ENCODE assay signal across 8 cellular contexts in the genomic region with DNA sequence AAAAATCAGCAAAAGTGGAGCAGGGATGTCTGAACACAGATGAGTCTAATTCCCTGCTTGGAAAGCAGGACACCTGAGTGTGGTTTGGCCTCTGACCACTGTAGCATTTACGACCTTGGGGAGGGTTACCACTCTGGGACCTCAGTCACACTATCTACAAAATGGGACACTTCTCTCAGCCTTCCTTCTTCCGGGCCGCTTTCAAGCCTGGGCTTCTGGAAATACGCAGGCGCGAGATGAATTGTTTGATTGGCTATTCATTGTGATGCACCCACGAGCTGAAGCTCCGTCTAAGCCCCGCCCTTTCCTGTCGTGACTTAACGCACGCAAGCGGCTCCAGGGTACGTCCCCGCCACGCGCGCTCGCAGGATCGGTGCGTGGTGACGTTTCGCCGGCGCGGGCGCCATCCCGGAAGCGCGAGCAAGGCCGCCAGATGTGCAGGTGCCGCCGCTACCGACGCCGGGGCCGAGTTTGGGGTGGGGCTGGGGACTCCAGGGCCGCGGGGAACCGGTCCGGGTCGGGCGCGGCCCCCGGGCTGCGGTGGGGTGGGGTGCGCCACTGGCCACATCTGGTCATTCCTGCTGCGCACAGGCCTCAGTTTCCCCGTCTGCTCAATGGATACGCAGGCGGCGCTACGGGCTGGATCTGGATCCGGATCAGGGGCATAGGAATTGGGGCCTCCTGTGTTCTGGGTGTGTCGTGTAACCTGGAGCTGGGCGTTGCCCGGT. TPM values are rescaled to one million over a fixed set of nuclear protein-coding genes. Genes with fewer than 3 reads are reported as not detected.
A peak's percentile ranks its signal among the peaks of the same experiment; 100 is the strongest.
DNase-seq lines count a peak whose midpoint lies in the region; ATAC-seq and TF ChIP-seq lines count a peak whose summit lies in the region.

TSS of gene KXD1 (plus strand) at position 397 of the 728 bp plus-strand sequence. CDS start 4,187 bp downstream, outside the sequence.

- H3K9me3 Mint-ChIP-seq in endothelial cell (ENCODE audit: unreplicated experiment) (no peaks in the 10 kb centered on the region), mesothelial cell of epicardium (no peaks in the 10 kb centered on the region)

- H3K4me2 ChIP-seq in OCI-LY1 (ENCODE audit: low read length): peak within 1 kb of the TSS; percentile 97

- H3K9me2 ChIP-seq in OCI-LY1 (ENCODE audit: low read depth, low read length): no peaks in the 10 kb centered on the region

- ATAC-seq in GM21423 (IDR thresholded peaks at IDR 0.05; ENCODE audit: unreplicated experiment): peak; percentile 97

- peak within 1 kb of the TSS; percentile 91 for H3K27ac Mint-ChIP-seq in endothelial cell (ENCODE audit: unreplicated experiment)
- peak within 1 kb of the TSS; percentile 98 for H3K27ac Mint-ChIP-seq in mesothelial cell of epicardium

- H3K9ac ChIP-seq in HUES64 (ENCODE audit: low read depth, low read length) (peak within 1 kb of the TSS; percentile 75), OCI-LY1 (ENCODE audit: low read length) (peak within 1 kb of the TSS; percentile 91)

- H3K36me3 Mint-ChIP-seq in endothelial cell (ENCODE audit: low read depth, unreplicated experiment) (no peaks in the 10 kb centered on the region), mesothelial cell of epicardium (peaks cover 2% of the 10 kb centered on the region)

- H2AFZ ChIP-seq in OCI-LY1 (ENCODE audit: low read length): no peak within 1 kb of the TSS

- peaks cover 13% of the 10 kb centered on the region for H3K79me2 ChIP-seq in OCI-LY1 (ENCODE audit: insufficient read depth, low read length)

- no peaks in the 10 kb centered on the region for H4K20me1 ChIP-seq in OCI-LY1 (ENCODE audit: insufficient read depth, low read length)

- H3K4me1 ChIP-seq in HUES64 (ENCODE audit: insufficient read depth, low read length) (no peaks in the 10 kb centered on the region), OCI-LY1 (ENCODE audit: insufficient read depth, low read length, severe bottlenecking) (peaks cover 36% of the 10 kb centered on the region)

- TF ChIP-seq CTCF in OCI-LY1 (IDR thresholded peaks at IDR 0.05; ENCODE audit: low read length) (no peak), endothelial cell (IDR thresholded peaks at IDR 0.05; ENCODE audit: unreplicated experiment) (no peak), mesothelial cell of epicardium (IDR thresholded peaks at IDR 0.05; ENCODE audit: unreplicated experiment) (no peak)

- peak within 1 kb of the TSS; percentile 96 for H3K4me3 Mint-ChIP-seq in endothelial cell (ENCODE audit: unreplicated experiment)
- H3K4me3 Mint-ChIP-seq in mesothelial cell of epicardium: peak within 1 kb of the TSS; percentile 91

- H3K4me1 Mint-ChIP-seq in endothelial cell (ENCODE audit: unreplicated experiment) (peaks cover 8% of the 10 kb centered on the region), mesothelial cell of epicardium (peaks cover 8% of the 10 kb centered on the region)

- WGBS in HUES64: 1% methylated on average over 57 of the region's 57 CpGs

- peak within 1 kb of the TSS; percentile 82 for H3K4me3 ChIP-seq in HUES64 (ENCODE audit: low read length)
- peak within 1 kb of the TSS; percentile 82 for H3K4me3 ChIP-seq in OCI-LY1 (ENCODE audit: low read depth, low read length, poor library complexity, severe bottlenecking)

- H3F3A ChIP-seq in OCI-LY1 (ENCODE audit: insufficient read depth, low read length): no peaks in the 10 kb centered on the region

- no peaks in the 10 kb centered on the region for H3K9me3 ChIP-seq in HUES64 (ENCODE audit: insufficient read depth, low read depth, low read length)
- H3K9me3 ChIP-seq in OCI-LY1 (ENCODE audit: low read length): no peaks in the 10 kb centered on the region

- peak within 1 kb of the TSS; percentile 56 for H3K27ac ChIP-seq in HUES64 (ENCODE audit: low read depth, low read length)
- H3K27ac ChIP-seq in OCI-LY1 (ENCODE audit: low read depth, low read length, poor library complexity, severe bottlenecking): peak within 1 kb of the TSS; percentile 73

- peaks cover 5% of the 10 kb centered on the region for H3K27me3 Mint-ChIP-seq in endothelial cell (ENCODE audit: unreplicated experiment)
- H3K27me3 Mint-ChIP-seq in mesothelial cell of epicardium (ENCODE audit: low read depth): no peaks in the 10 kb centered on the region

- in situ Hi-C loops in Caki2 (cut with HindIII; ENCODE audit: low pct_unique_long_range_greater_than_20kb, low sequenced_read_pairs): no loop called here

- H3K36me3 ChIP-seq in HUES64 (ENCODE audit: insufficient read depth, low read length) (peaks cover 16% of the 10 kb centered on the region), OCI-LY1 (ENCODE audit: insufficient read depth, low read length) (peaks cover 11% of the 10 kb centered on the region)

- DNase-seq in Caki2 (ENCODE audit: low read depth): peak; percentile 92
- DNase-seq in activated CD8-positive, alpha-beta memory T cell treated with anti-CD3 and anti-CD28 coated beads, Interleukin-2, amount 50 U/mL, for 4 hours: peak; percentile 97
- peak; percentile 79 for DNase-seq in endothelial cell (ENCODE audit: low spot score)
- peak; percentile 82 to 85 for DNase-seq in mesothelial cell of epicardium (ENCODE audit: low spot score in 2 of 2, unreplicated experiment in 2 of 2)
- DNase-seq in stimulated activated CD8-positive, alpha-beta memory T cell treated with anti-CD3 and anti-CD28 coated beads, Interleukin-15, amount 100 ng/mL, for 48 hours (ENCODE audit: low read depth in 2 of 2): peak; percentile 97 to 98

- H3K27me3 ChIP-seq in HUES64 (ENCODE audit: insufficient read depth, low read length): no peaks in the 10 kb centered on the region
- no peaks in the 10 kb centered on the region for H3K27me3 ChIP-seq in OCI-LY1 (ENCODE audit: insufficient read depth, low read length)

RNA-seq across cellular contexts. Expression of gene KXD1, which starts in this region (rescaled TPM):
- 99.2 and 181 TPM in 2 replicates for total RNA-seq in Caki2 (2014; rRNA removed; shearing (Covaris generic); ENCODE audit: low replicate concordance)
- polyA plus RNA-seq in HUES64 (2013, experiment 1 of 2): 104 TPM
- 118 TPM for polyA plus RNA-seq in HUES64 (2013, experiment 2 of 2)
- total RNA-seq in endothelial cell (ENCODE audit: unreplicated experiment): 105 TPM
- 79.7 to 82.2 TPM (median 80.3 TPM) in 3 replicates for total RNA-seq in mesothelial cell of epicardium

Comparison
In these comparisons a context has a peak if more than half of its experiments do, and no peak if none do; other contexts are left out.
1. Peak in every context shown above with its lines: DNase-seq, ATAC-seq, H3K4me3 ChIP-seq and H3K27ac ChIP-seq.